ENCODE assay signal across 9 cellular contexts in the genomic region with DNA sequence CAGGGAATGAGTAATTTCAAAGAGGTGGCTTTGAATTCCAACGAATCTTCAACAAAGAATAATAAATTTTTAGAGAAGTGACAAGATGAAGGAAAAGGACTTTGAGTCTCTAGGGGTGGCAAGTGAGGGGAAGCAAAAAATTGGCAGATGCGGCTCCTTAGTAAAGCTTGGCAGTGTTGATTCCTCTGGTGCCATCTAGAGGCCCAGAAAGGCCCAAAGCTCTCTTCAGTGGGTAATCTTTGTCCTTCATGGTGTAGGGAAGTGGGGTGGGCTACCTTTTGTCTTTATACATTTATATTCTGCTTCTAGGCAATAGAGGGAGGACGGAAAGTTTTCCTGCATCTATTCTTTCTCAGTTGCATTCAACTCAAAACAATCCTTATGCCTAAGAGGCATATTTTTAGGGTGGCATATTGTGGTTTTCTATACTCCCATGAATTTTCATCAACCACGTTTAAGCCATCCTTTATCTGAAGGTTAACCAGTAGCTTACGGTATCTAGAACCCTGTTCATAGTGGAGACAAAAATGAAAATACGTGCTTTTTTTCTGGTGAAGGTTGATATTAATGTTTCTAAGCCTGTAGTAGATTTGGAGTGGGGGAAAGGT. TPM values are rescaled to one million over a fixed set of nuclear protein-coding genes. Genes with fewer than 3 reads are reported as not detected.
A peak's percentile ranks its signal among the peaks of the same experiment; 100 is the strongest.
DNase-seq lines count a peak whose midpoint lies in the region; ATAC-seq and TF ChIP-seq lines count a peak whose summit lies in the region.
"Had no signal": no experiment of that assay in that cellular context is flagged by ENCODE, and none has a peak within 500 bp of the region (broad histone marks: within the 10 kb centered on the region; RNA-seq: fewer than 3 reads in every experiment).

No MANE protein-coding gene starts in this region.

- peak; percentile 43 to 54 for TF ChIP-seq CTCF in Caco-2 (IDR thresholded peaks at IDR 0.05; ENCODE audit: insufficient read depth in 1 of 2, low read depth in 1 of 2, low read length in 1 of 2, severe bottlenecking in 1 of 2, unreplicated experiment in 1 of 2)
- TF ChIP-seq CTCF in body of pancreas (IDR thresholded peaks at IDR 0.05), result peak in 6 of 7 experiments; percentile 9 to 43 (median 36)

- H3K4me1 ChIP-seq in Caco-2, result no peaks in the 10 kb centered on the region
- H3K4me1 ChIP-seq in body of pancreas, result no peaks in the 10 kb centered on the region
- H3K4me1 ChIP-seq: SJCRH30 had no signal

- CTCF ChIA-PET in Caco-2 (lab: Charles Lee), result interaction anchor here (1.1 kb wide), 1 partner anchor 204 kb away, joined by 4 read pairs; no protein-coding TSS in a partner anchor

- ATAC-seq in GM21390 (IDR thresholded peaks at IDR 0.05; ENCODE audit: unreplicated experiment), result peak; percentile 66
- ATAC-seq in body of pancreas, result no peak
- no peak for ATAC-seq in HG02623 (IDR thresholded peaks at IDR 0.05; ENCODE audit: unreplicated experiment)

- POLR2A ChIA-PET in Caco-2 (lab: Charles Lee), result no interaction called here

- no peak overlapping the region for H3K27ac Mint-ChIP-seq in Caco-2 (ENCODE audit: unreplicated experiment)

- no peaks in the 10 kb centered on the region for H3K4me1 Mint-ChIP-seq in Caco-2 (ENCODE audit: low read depth, unreplicated experiment)

- H3K4me3 ChIP-seq in Caco-2 (ENCODE audit: low read depth, low read length) (no peak overlapping the region), body of pancreas (no peak overlapping the region)
- H3K4me3 ChIP-seq: SJCRH30 had no signal

- TF ChIP-seq POLR2A in body of pancreas (IDR thresholded peaks at IDR 0.05), result no peak

- 60 to 74% methylated on average over 6 of the region's 6 CpGs for WGBS in body of pancreas, 2 donors

- no TSS peak for BruUV-seq in Caco-2 (replicated peaks; lab: Mats Ljungman, UMichigan)

- no peaks in the 10 kb centered on the region for H3K27me3 ChIP-seq in Caco-2 (replicated peaks; ENCODE audit: control insufficient read depth, insufficient read depth, low read length)
- no peaks in the 10 kb centered on the region for H3K27me3 ChIP-seq in body of pancreas
- H3K27me3 ChIP-seq: SJCRH30 had no signal

- H3K27ac ChIP-seq in body of pancreas, result no peak overlapping the region
- H3K27ac ChIP-seq: SJCRH30 had no signal

- no peak overlapping the region for H3K4me3 Mint-ChIP-seq in Caco-2 (ENCODE audit: unreplicated experiment)

- H3K36me3 ChIP-seq in Caco-2 (ENCODE audit: control insufficient read depth, insufficient read depth, low read length) (peaks cover 14% of the 10 kb centered on the region), body of pancreas (replicated peaks in 1 of 2; ENCODE audit: insufficient read depth in 1 of 2, low read depth in 2 of 2) (peaks cover 4 to 41% of the 10 kb centered on the region in 2 donors)

- H3K36me3 Mint-ChIP-seq in Caco-2 (ENCODE audit: insufficient read depth, unreplicated experiment), result peaks cover 93% of the 10 kb centered on the region

- H3K9me3 ChIP-seq in Caco-2 (no peaks in the 10 kb centered on the region), body of pancreas (no peaks in the 10 kb centered on the region)
- H3K9me3 ChIP-seq: SJCRH30 had no signal

- H3K9me3 Mint-ChIP-seq in Caco-2 (ENCODE audit: unreplicated experiment), result no peaks in the 10 kb centered on the region

- intact Hi-C loops in Caco-2 (cut with micrococcal nuclease; ENCODE audit: unreplicated experiment), result loop anchor here (1.0 kb wide), 1 partner anchor 140 kb away; no protein-coding TSS in a partner anchor
- intact Hi-C loops in body of pancreas (cut with DNase I), result loop anchor here (10.0 kb wide), 1 partner anchor 139 kb away; no protein-coding TSS in a partner anchor

- peak in 1 of 2 experiments; percentile 25 for DNase-seq in Caco-2
- peak; percentile 52 for DNase-seq in NCI-H2196 (lab: John Stamatoyannopoulos, UW; ENCODE audit: unreplicated experiment)
- peak in 2 of 4 donors; percentile 36 to 37 for DNase-seq in body of pancreas
- peak; percentile 62 for DNase-seq in left kidney (ENCODE audit: low read depth, low spot score)
- no peak for DNase-seq in NCI-H2107 (lab: John Stamatoyannopoulos, UW)
- DNase-seq in DMS153 treated with DMSO at 0.1 percent for 48 hours (lab: John Stamatoyannopoulos, UW; ENCODE audit: unreplicated experiment), result no peak

- no peaks in the 10 kb centered on the region for H3K27me3 Mint-ChIP-seq in Caco-2 (ENCODE audit: insufficient read depth, unreplicated experiment)

RNA-seq across cellular contexts. Expression of a gene that starts 17.5 kb away (rescaled TPM):
- total RNA-seq in Caco-2 (2022) (0.48 and 0.58 TPM in 2 replicates), body of pancreas (1 to 10 TPM; 1.3 to 4.3 TPM)

Comparison
In these comparisons a context has a peak if more than half of its experiments do, and no peak if none do; other contexts are left out.
1. DNase-seq: peak in NCI-H2196 (single experiment) and left kidney (single experiment); none in NCI-H2107 (single experiment) and DMS153 treated with DMSO at 0.1 percent for 48 hours (single experiment).